Comparison of ENCODE assay signal across 8 cellular contexts in the genomic region with DNA sequence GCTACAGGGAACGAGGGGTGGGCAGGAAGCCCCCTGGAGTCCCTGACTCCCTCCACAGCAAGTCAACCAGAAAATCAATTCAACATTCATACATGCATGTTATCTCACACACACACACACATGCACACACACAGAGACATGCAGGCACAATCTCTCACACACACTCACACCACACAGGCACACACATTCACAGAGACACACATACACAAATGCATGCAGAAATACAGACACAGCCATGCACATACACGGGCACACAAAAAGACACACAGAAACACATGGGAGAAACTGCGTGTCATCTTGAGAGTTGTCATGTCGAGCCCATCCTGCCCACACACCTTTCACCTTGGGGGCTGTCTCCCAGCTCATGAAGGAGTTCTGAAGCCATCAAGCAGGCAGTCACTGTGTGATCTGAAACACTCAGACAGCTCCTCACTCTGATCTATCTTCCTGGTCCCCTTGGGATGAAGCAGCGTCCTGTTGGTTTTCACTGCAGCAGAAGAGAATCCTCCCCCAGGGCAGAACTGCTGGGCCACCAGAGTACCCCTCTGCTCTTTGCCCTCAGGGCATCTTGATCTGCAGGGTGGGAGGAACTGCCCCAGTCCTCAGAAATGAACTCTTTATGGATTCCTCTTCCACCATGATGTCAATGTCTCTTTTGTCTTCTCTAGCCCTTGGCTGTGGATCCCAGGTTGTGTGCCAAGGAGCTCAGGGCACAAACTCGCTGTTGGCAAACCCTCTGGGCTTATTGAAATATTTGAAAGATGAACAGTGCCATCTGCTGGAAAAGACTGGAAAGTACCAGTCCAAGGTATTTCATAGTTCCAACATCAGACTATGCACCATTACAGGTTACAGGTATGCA. TPM values are rescaled to one million over a fixed set of nuclear protein-coding genes. Genes with fewer than 3 reads are reported as not detected.
DNase-seq lines count a peak whose midpoint lies in the region; ATAC-seq, FAIRE-seq and TF ChIP-seq lines count a peak whose summit lies in the region.

No MANE protein-coding gene starts in this region.

- H3K79me2 ChIP-seq in OCI-LY7 (ENCODE audit: insufficient read depth, low read depth, low read length), result no peaks in the 10 kb centered on the region

- ATAC-seq in omental fat pad (ENCODE audit: low FRiP score) (peak; percentile 39), HG03025 (IDR thresholded peaks at IDR 0.05; ENCODE audit: low FRiP score, unreplicated experiment) (no peak)

- CTCF ChIA-PET in OCI-LY7 (lab: Charles Lee; ENCODE audit: unreplicated experiment), result no interaction called here

- POLR2A ChIA-PET in OCI-LY7 (lab: Charles Lee), result interaction anchor here (0.5 to 0.6 kb wide), 2 partner anchors 63 to 314 kb away, joined by 3 to 5 read pairs; no protein-coding TSS in a partner anchor

- no peaks in the 10 kb centered on the region for H4K20me1 ChIP-seq in OCI-LY7 (ENCODE audit: insufficient read depth, low read length)

- H3K36me3 ChIP-seq in OCI-LY7 (ENCODE audit: insufficient read depth, low read length), result no peaks in the 10 kb centered on the region

- H3K4me1 ChIP-seq in OCI-LY7 (ENCODE audit: insufficient read depth, low read length, poor library complexity, severe bottlenecking), result no peaks in the 10 kb centered on the region

- H3K9me2 ChIP-seq in OCI-LY7 (ENCODE audit: insufficient read depth, low read length), result no peaks in the 10 kb centered on the region

- no peaks in the 10 kb centered on the region for H3K9me3 ChIP-seq in OCI-LY7 (ENCODE audit: low read length)

- peak; percentile 4 for FAIRE-seq in HTR-8/SVneo (lab: Jason Lieb, UNC)

- no peak overlapping the region for H3K27ac ChIP-seq in OCI-LY7 (ENCODE audit: low read depth, low read length, poor library complexity, severe bottlenecking)

- peak; percentile 67 for DNase-seq in AG10803 (ENCODE audit: low read depth)
- DNase-seq in GM13976 (ENCODE audit: low spot score), result peak; percentile 64
- peak; percentile 42 for DNase-seq in HTR-8/SVneo (ENCODE audit: insufficient read length, low spot score)
- DNase-seq in OCI-LY7 (ENCODE audit: low spot score), result peak; percentile 76
- peak; percentile 74 for DNase-seq in activated effector memory CD4-positive, alpha-beta T cell treated with anti-CD3 and anti-CD28 coated beads, Interleukin-2, amount 50 U/mL, for 16 hours
- DNase-seq in foreskin melanocyte, result peak; percentile 21
- DNase-seq in omental fat pad (ENCODE audit: low spot score), result no peak

- intact Hi-C loops in OCI-LY7 (cut with micrococcal nuclease; ENCODE audit: unreplicated experiment), result loop anchor here (1.0 to 2.0 kb wide), 3 partner anchors 82 to 319 kb away; no protein-coding TSS in a partner anchor

- H2AFZ ChIP-seq in OCI-LY7 (ENCODE audit: low read length), result no peak overlapping the region

- TF ChIP-seq CTCF in AG10803 (conservative IDR thresholded peaks at IDR 0.05; ENCODE audit: low read length), result peak; percentile 65
- TF ChIP-seq CTCF in GM13976 (IDR thresholded peaks at IDR 0.05; ENCODE audit: borderline replicate concordance, control extremely low read depth, extremely low read depth, insufficient read depth, missing control alignments), result peak; percentile 35
- peak; percentile 79 for TF ChIP-seq CTCF in OCI-LY7 (conservative IDR thresholded peaks at IDR 0.05; ENCODE audit: low read length)
- peak in 1 of 3 donors; percentile 5 for TF ChIP-seq CTCF in omental fat pad (IDR thresholded peaks at IDR 0.05)

- no peak overlapping the region for H3K4me2 ChIP-seq in OCI-LY7 (ENCODE audit: low read length)

- in situ Hi-C loops in GM13976 (cut with MboI; ENCODE audit: low sequenced_read_pairs, unreplicated experiment), result no loop called here

- H3K4me3 ChIP-seq in AG10803 (ENCODE audit: low read length), result no peak overlapping the region
- no peak overlapping the region for H3K4me3 ChIP-seq in OCI-LY7 (ENCODE audit: low read depth, low read length, poor library complexity, severe bottlenecking)

- BruUV-seq in OCI-LY7 (replicated peaks; lab: Mats Ljungman, UMichigan), result no TSS peak

RNA-seq across cellular contexts. Expression of a gene that starts 8.8 kb away (rescaled TPM):
- not detected in 2 replicates for total RNA-seq in OCI-LY7 (2014; rRNA removed; shearing (Covaris generic))
- total RNA-seq in OCI-LY7 (2022), result not detected in 2 replicates
- total RNA-seq in omental fat pad, result not detected

RNA-seq across cellular contexts. Expression of a gene that starts 52.4 kb away (rescaled TPM):
- 3.5 and 4.5 TPM in 2 replicates for total RNA-seq in OCI-LY7 (2014; rRNA removed; shearing (Covaris generic))
- total RNA-seq in OCI-LY7 (2022) (4.1 and 4.3 TPM in 2 replicates), omental fat pad (1 to 10 TPM; 1.7 to 3.5 (median 2.2) TPM)

RNA-seq across cellular contexts. Expression of a gene that starts 52.8 kb away (rescaled TPM):
- total RNA-seq in OCI-LY7 (2014; rRNA removed; shearing (Covaris generic)), result 0.79 and 0.82 TPM in 2 replicates
- total RNA-seq in OCI-LY7 (2022), result 1.9 and 2.3 TPM in 2 replicates
- under 1 TPM in 2 of 4 donors, not detected in 2; 0.25 to 0.37 TPM for total RNA-seq in omental fat pad
